19 cellular contexts compared by ENCODE assay signal in the genomic region with DNA sequence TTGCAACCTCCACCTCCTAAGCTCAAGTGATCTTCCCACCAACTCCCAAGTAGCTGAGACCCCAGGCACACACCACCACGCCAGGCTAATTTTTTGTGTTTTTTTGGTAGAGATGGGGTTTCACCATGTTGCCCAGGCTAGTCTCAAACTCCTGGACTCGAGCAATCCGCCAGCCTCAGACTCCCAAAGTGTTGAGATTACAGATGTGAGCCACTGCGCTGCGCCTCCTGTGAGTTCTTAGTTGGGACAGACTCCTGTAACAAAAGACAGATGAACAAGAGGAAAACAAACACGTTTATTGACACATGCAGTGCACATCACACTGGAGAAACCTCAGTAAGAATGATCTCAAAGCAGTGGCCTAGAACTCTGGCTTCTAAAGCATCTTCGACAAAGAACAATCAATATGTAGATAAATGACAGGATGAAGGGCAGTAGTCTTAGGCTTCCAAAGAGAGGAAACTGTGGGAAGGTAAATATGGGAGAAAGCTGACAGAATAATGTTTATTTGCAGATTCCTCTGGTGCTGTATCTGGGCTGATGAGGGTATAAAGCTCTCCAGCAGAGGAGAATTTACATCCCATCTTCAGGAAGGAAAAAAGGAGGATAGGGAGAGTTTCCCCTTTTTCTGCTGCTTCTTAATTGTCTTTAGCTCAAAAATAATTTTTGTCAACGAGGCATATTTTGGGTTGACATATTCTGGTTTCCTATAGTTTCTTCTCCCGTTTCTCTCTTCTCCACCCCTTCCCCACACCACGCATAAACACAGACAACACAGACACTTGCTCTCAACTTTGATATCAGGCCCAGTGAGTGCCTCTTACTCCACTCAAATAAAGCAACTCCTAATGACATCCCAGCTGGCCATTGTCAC.
DNase-seq lines count a peak whose midpoint lies in the region; ATAC-seq, FAIRE-seq and TF ChIP-seq lines count a peak whose summit lies in the region.
"Had no signal": no experiment of that assay in that cellular context is flagged by ENCODE, and none has a peak within 500 bp of the region (broad histone marks: within the 10 kb centered on the region; RNA-seq: fewer than 3 reads in every experiment).

No MANE protein-coding gene starts in this region.

- H3K9me3 ChIP-seq in HepG2 (ENCODE audit: low read length), result no peaks in the 10 kb centered on the region
- no peaks in the 10 kb centered on the region for H3K9me3 ChIP-seq in right lobe of liver
- no peaks in the 10 kb centered on the region for H3K9me3 ChIP-seq in stomach smooth muscle (ENCODE audit: control insufficient read depth in 2 of 2, low read length in 2 of 2)
- H3K9me3 ChIP-seq: Caco-2 had no signal

- no peaks in the 10 kb centered on the region for H4K20me1 ChIP-seq in HepG2 (ENCODE audit: insufficient read depth, low read length)

- DNase-seq in HepG2 (ENCODE audit: low spot score) (peak; percentile 56), right lobe of liver (no peak), mesothelial cell of epicardium (ENCODE audit: low spot score in 2 of 2, unreplicated experiment in 2 of 2) (no peak), NOMO-1 (lab: John Stamatoyannopoulos, UW; ENCODE audit: unreplicated experiment in 2 of 2) (no peak), cerebellum (ENCODE audit: low spot score) (no peak)
- DNase-seq: 8988T; ACHN; C1 segment of cervical spinal cord; Caco-2; CD4-positive, alpha-beta memory T cell; KG1 had no signal

- no peak overlapping the region for H3K4me2 ChIP-seq in HepG2 (ENCODE audit: low read depth, low read length)

- TF ChIP-seq EP300 in HepG2 (IDR thresholded peaks at IDR 0.05; ENCODE audit: low read depth in 2 of 2, low read length in 2 of 2) (peak in 1 of 2 experiments; percentile 47; a peak in 1 of 4 replicates), HepG2 (CRISPR knock-in tag; IDR thresholded peaks at IDR 0.05; ENCODE audit: borderline replicate concordance) (no peak)

- H3K27ac ChIP-seq in HepG2 (ENCODE audit: extremely low read length, insufficient read depth, low read length), result no peak overlapping the region
- H3K27ac ChIP-seq in right lobe of liver, result no peak overlapping the region
- H3K27ac ChIP-seq in stomach smooth muscle (ENCODE audit: low read length), result peak overlapping the region; percentile 88
- H3K27ac ChIP-seq: HL-60 had no signal

- H3K9ac ChIP-seq in HepG2 (ENCODE audit: insufficient read depth, low read depth, low read length) (no peak overlapping the region), stomach smooth muscle (ENCODE audit: low read length in 2 of 2) (no peak overlapping the region)

- no peak overlapping the region for H3K4me3 ChIP-seq in HepG2 (replicated peaks in 1 of 3; ENCODE audit: insufficient read depth in 1 of 3, low read depth in 2 of 3, low read length in 3 of 3)
- H3K4me3 ChIP-seq in right lobe of liver, result no peak overlapping the region
- H3K4me3 ChIP-seq in stomach smooth muscle (ENCODE audit: low read length in 2 of 2), result no peak overlapping the region
- H3K4me3 ChIP-seq: GM12878 had no signal

- H3K36me3 Mint-ChIP-seq in mesothelial cell of epicardium, result peaks cover 2% of the 10 kb centered on the region
- H3K36me3 Mint-ChIP-seq: CD4-positive, alpha-beta memory T cell had no signal

- TF ChIP-seq POLR2A in HepG2 (IDR thresholded peaks at IDR 0.05; ENCODE audit: insufficient read depth in 1 of 2, low read depth in 2 of 2, low read length in 2 of 2) (no peak), right lobe of liver (IDR thresholded peaks at IDR 0.05) (no peak)

- TF ChIP-seq CTCF in HepG2 (CRISPR knock-in tag; IDR thresholded peaks at IDR 0.05), result no peak
- no peak for TF ChIP-seq CTCF in right lobe of liver (IDR thresholded peaks at IDR 0.05)
- no peak for TF ChIP-seq CTCF in mesothelial cell of epicardium (IDR thresholded peaks at IDR 0.05; ENCODE audit: unreplicated experiment)

- FAIRE-seq in HepG2 (lab: Jason Lieb, UNC), result peak; percentile 55
- peak; percentile 82 for FAIRE-seq in TTC549 (lab: Jason Lieb, UNC)
- FAIRE-seq: GM12878, H1 had no signal

- peak overlapping the region; percentile 33 for H3K27ac Mint-ChIP-seq in mesothelial cell of epicardium
- H3K27ac Mint-ChIP-seq: B cell had no signal

- H3K27me3 ChIP-seq in HepG2 (ENCODE audit: control insufficient read depth in 1 of 2, insufficient read depth in 2 of 2, low read length in 2 of 2) (no peaks in the 10 kb centered on the region), right lobe of liver (no peaks in the 10 kb centered on the region), stomach smooth muscle (ENCODE audit: control insufficient read depth in 1 of 2, insufficient read depth in 2 of 2, low read length in 2 of 2) (no peaks in the 10 kb centered on the region)

- CTCF ChIA-PET in HepG2 (lab: Yijun Ruan, JAX; ENCODE audit: low intra/inter-chr PET ratio, low total read pairs), result no interaction called here

- intact Hi-C loops in HepG2 (cut with micrococcal nuclease; ENCODE audit: unreplicated experiment) (no loop called here), right lobe of liver (cut with DNase I) (no loop called here)

- H3K79me2 ChIP-seq in HepG2 (ENCODE audit: insufficient read depth, low read length), result no peaks in the 10 kb centered on the region

- H3K27me3 Mint-ChIP-seq in mesothelial cell of epicardium (ENCODE audit: low read depth), result no peaks in the 10 kb centered on the region
- H3K27me3 Mint-ChIP-seq: B cell; CD4-positive, alpha-beta memory T cell had no signal

- peaks cover 4% of the 10 kb centered on the region for H3K9me3 Mint-ChIP-seq in mesothelial cell of epicardium

- no peak overlapping the region for H3K4me3 Mint-ChIP-seq in mesothelial cell of epicardium
- H3K4me3 Mint-ChIP-seq: B cell; CD4-positive, alpha-beta memory T cell had no signal

- H3K4me1 ChIP-seq in HepG2 (ENCODE audit: insufficient read depth, low read length), result peaks cover 57% of the 10 kb centered on the region
- H3K4me1 ChIP-seq in right lobe of liver, result no peaks in the 10 kb centered on the region
- peaks cover 16% of the 10 kb centered on the region for H3K4me1 ChIP-seq in stomach smooth muscle (ENCODE audit: control insufficient read depth, insufficient read depth, low read length)

- TF ChIP-seq RAD21 in HepG2 (CRISPR knock-in tag; IDR thresholded peaks at IDR 0.05), result no peak

- peaks cover 34% of the 10 kb centered on the region for H3K4me1 Mint-ChIP-seq in mesothelial cell of epicardium

- H3K36me3 ChIP-seq in HepG2 (replicated peaks in 1 of 2; ENCODE audit: control insufficient read depth in 1 of 2, insufficient read depth in 2 of 2, low read length in 2 of 2) (no peaks in the 10 kb centered on the region), right lobe of liver (no peaks in the 10 kb centered on the region), stomach smooth muscle (ENCODE audit: control insufficient read depth in 2 of 2, insufficient read depth in 2 of 2, low read length in 2 of 2) (no peaks in the 10 kb centered on the region)

- in situ Hi-C loops in HepG2 (cut with HindIII; ENCODE audit: extremely low pct_ligation_motif_present, low pct_unique_long_range_greater_than_20kb), result no loop called here

- BruUV-seq in HepG2 (replicated peaks; lab: Mats Ljungman, UMichigan), result no TSS peak

- H2AFZ ChIP-seq in HepG2 (ENCODE audit: low read length), result no peak overlapping the region

- WGBS in HepG2 (ENCODE audit: low lambda C conversion rate), result 75% methylated on average over 10 of the region's 10 CpGs
- WGBS in right lobe of liver (ENCODE audit: insufficient coverage, low coverage, low lambda C conversion rate, missing lambda C conversion rate), result 67% methylated on average over 9 of the region's 10 CpGs

- POLR2A ChIA-PET in HepG2 (lab: Yijun Ruan, JAX), result interaction anchor here (1.8 kb wide), 1 partner anchor 12 kb away, joined by 10 read pairs; no protein-coding TSS in a partner anchor

- peak; percentile 68 for ATAC-seq in HepG2
- ATAC-seq in right lobe of liver, result no peak
- ATAC-seq in GM21390 (IDR thresholded peaks at IDR 0.05; ENCODE audit: unreplicated experiment), result no peak
- ATAC-seq: HCT116 had no signal

TF ChIP-seq in HepG2, 621 proteins besides CTCF, POLR2A, EP300 and RAD21 (continues in another document):
- TF ChIP-seq XRCC5 (optimal IDR thresholded peaks at IDR 0.05; ENCODE audit: low read length), result no peak
- TF ChIP-seq, protein P1, sequence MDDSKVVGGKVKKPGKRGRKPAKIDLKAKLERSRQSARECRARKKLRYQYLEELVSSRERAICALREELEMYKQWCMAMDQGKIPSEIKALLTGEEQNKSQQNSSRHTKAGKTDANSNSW (CRISPR knock-in tag; IDR thresholded peaks at IDR 0.05; ENCODE audit: borderline replicate concordance), result no peak
- TF ChIP-seq ZNF264 (CRISPR knock-in tag; IDR thresholded peaks at IDR 0.05), result no peak
- no peak for TF ChIP-seq MTF1 (CRISPR knock-in tag; IDR thresholded peaks at IDR 0.05)
- TF ChIP-seq RXRB (CRISPR knock-in tag; IDR thresholded peaks at IDR 0.05; ENCODE audit: borderline replicate concordance), result peak; percentile 54; the same call in 1 of the 2 replicates
- TF ChIP-seq RARA (CRISPR knock-in tag; IDR thresholded peaks at IDR 0.05), result 0 out of 2 replicates have a peak, but pooled peaks have one; percentile 25
- TF ChIP-seq HNRNPH1 (optimal IDR thresholded peaks at IDR 0.05; ENCODE audit: low read depth, low read length), result no peak
- TF ChIP-seq FOXK1 (CRISPR knock-in tag; IDR thresholded peaks at IDR 0.05; ENCODE audit: borderline replicate concordance, low read depth), result 0 out of 2 replicates have a peak, but pooled peaks have one; percentile 20
- TF ChIP-seq, protein P2, sequence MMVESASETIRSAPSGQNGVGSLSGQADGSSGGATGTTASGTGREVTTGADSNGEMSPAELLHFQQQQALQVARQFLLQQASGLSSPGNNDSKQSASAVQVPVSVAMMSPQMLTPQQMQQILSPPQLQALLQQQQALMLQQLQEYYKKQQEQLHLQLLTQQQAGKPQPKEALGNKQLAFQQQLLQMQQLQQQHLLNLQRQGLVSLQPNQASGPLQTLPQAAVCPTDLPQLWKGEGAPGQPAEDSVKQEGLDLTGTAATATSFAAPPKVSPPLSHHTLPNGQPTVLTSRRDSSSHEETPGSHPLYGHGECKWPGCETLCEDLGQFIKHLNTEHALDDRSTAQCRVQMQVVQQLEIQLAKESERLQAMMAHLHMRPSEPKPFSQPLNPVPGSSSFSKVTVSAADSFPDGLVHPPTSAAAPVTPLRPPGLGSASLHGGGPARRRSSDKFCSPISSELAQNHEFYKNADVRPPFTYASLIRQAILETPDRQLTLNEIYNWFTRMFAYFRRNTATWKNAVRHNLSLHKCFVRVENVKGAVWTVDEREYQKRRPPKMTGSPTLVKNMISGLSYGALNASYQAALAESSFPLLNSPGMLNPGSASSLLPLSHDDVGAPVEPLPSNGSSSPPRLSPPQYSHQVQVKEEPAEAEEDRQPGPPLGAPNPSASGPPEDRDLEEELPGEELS (CRISPR knock-in tag; IDR thresholded peaks at IDR 0.05), result peak; percentile 32; the same call in 1 of the 2 replicates
